In genomic region chr4:176563591-176563990, GRCh38 we compare ENCODE assay signal across 12 cellular contexts.
DNase-seq lines count a peak whose midpoint lies in the region; ATAC-seq, FAIRE-seq and TF ChIP-seq lines count a peak whose summit lies in the region.
"Had no signal": no experiment of that assay in that cellular context is flagged by ENCODE, and none has a peak within 500 bp of the region (broad histone marks: within the 10 kb centered on the region; RNA-seq: fewer than 3 reads in every experiment).

No MANE protein-coding gene starts in this region.

- TF ChIP-seq CTCF in liver (IDR thresholded peaks at IDR 0.05; ENCODE audit: low read depth, low read length, missing input control) (no peak), HepG2 (CRISPR knock-in tag; IDR thresholded peaks at IDR 0.05) (no peak), fibroblast of pulmonary artery (IDR thresholded peaks at IDR 0.05; ENCODE audit: low read length, missing control alignments) (peak; percentile 44)

- no peak for ATAC-seq in HepG2
- ATAC-seq in stimulated activated naive CD8-positive, alpha-beta T cell treated with anti-CD3 and anti-CD28 coated beads, Interleukin-15, Interleukin-2, amounts not matched to agents 100 U/mL and 50 U/mL, for 24 hours = no peak
- ATAC-seq: stimulated activated naive B cell treated with anti-CD40 and anti-IgM and Interleukin-4, amounts not matched to agents 10 μg/mL and 1 μg/mL and 100 μg/mL, for 72 hours; T-cell had no signal

- intact Hi-C loops in HepG2 (cut with micrococcal nuclease; ENCODE audit: unreplicated experiment) = no loop called here

- H3K4me1 ChIP-seq in liver (ENCODE audit: control insufficient read depth in 4 of 4, insufficient read depth in 4 of 4, low read length in 3 of 4) = no peaks in the 10 kb centered on the region
- H3K4me1 ChIP-seq in HepG2 (ENCODE audit: insufficient read depth, low read length) = no peaks in the 10 kb centered on the region

- H3K4me3 ChIP-seq in liver (ENCODE audit: low read depth in 1 of 3, low read length in 3 of 3) = no peak overlapping the region
- H3K4me3 ChIP-seq in HepG2 (replicated peaks in 1 of 3; ENCODE audit: insufficient read depth in 1 of 3, low read depth in 2 of 3, low read length in 3 of 3) = no peak overlapping the region
- no peak overlapping the region for H3K4me3 ChIP-seq in fibroblast of pulmonary artery (replicated peaks; ENCODE audit: low read depth, low read length)

- no peaks in the 10 kb centered on the region for H3K9me3 ChIP-seq in liver (ENCODE audit: control insufficient read depth in 4 of 4, low read length in 3 of 4)
- no peaks in the 10 kb centered on the region for H3K9me3 ChIP-seq in HepG2 (ENCODE audit: low read length)

- H3K4me2 ChIP-seq in HepG2 (ENCODE audit: low read depth, low read length) = no peak overlapping the region

- TF ChIP-seq RAD21 in liver (IDR thresholded peaks at IDR 0.05) (peak; percentile 57 to 60), HepG2 (CRISPR knock-in tag; IDR thresholded peaks at IDR 0.05) (no peak)

- TF ChIP-seq EP300 in HepG2 (IDR thresholded peaks at IDR 0.05; ENCODE audit: low read depth in 2 of 2, low read length in 2 of 2) (no peak), HepG2 (CRISPR knock-in tag; IDR thresholded peaks at IDR 0.05; ENCODE audit: borderline replicate concordance) (no peak)

- H3K9ac ChIP-seq in liver (ENCODE audit: low read depth in 1 of 2, low read length in 2 of 2) (no peak overlapping the region), HepG2 (ENCODE audit: insufficient read depth, low read depth, low read length) (no peak overlapping the region)

- TF ChIP-seq POLR2A in HepG2 (IDR thresholded peaks at IDR 0.05; ENCODE audit: insufficient read depth in 1 of 2, low read depth in 2 of 2, low read length in 2 of 2) = no peak

- CTCF ChIA-PET in HepG2 (lab: Yijun Ruan, JAX; ENCODE audit: low intra/inter-chr PET ratio, low total read pairs) = no interaction called here

- H3K27me3 ChIP-seq in liver (ENCODE audit: control insufficient read depth in 4 of 4, insufficient read depth in 4 of 4, low read length in 3 of 4) (no peaks in the 10 kb centered on the region), HepG2 (ENCODE audit: control insufficient read depth in 1 of 2, insufficient read depth in 2 of 2, low read length in 2 of 2) (no peaks in the 10 kb centered on the region)

- H3K27ac ChIP-seq in liver (ENCODE audit: low read depth in 1 of 2, low read length in 2 of 2) (no peak overlapping the region), HepG2 (ENCODE audit: extremely low read length, insufficient read depth, low read length) (no peak overlapping the region)

- BruUV-seq in HepG2 (replicated peaks; lab: Mats Ljungman, UMichigan) = no TSS peak

- no peaks in the 10 kb centered on the region for H3K79me2 ChIP-seq in HepG2 (ENCODE audit: insufficient read depth, low read length)

- DNase-seq in HepG2 (ENCODE audit: low spot score) (no peak), SK-MEL-5 (ENCODE audit: low read depth, low spot score) (peak; percentile 85), fibroblast of pulmonary artery (ENCODE audit: low read depth) (peak; percentile 81), SHP77 treated with DMSO at 0.1 percent for 48 hours (lab: John Stamatoyannopoulos, UW) (no peak), activated gamma-delta T cell (lab: John Stamatoyannopoulos, UW) (no peak), GM19238 (ENCODE audit: insufficient read length, low spot score) (no peak)
- DNase-seq in stimulated activated naive CD8-positive, alpha-beta T cell treated with anti-CD3 and anti-CD28 coated beads, Interleukin-15, Interleukin-2, amounts not matched to agents 100 U/mL and 50 U/mL, for 24 hours = no peak
- DNase-seq: activated naive CD8-positive, alpha-beta T cell treated with anti-CD3 and anti-CD28 coated beads, Interleukin-2, amount 10 ng/mL, durations not matched to agents 7 days and 5 days; kidney; stimulated activated naive B cell treated with anti-CD40 and anti-IgM and Interleukin-4, amounts not matched to agents 10 μg/mL and 1 μg/mL and 100 μg/mL, for 72 hours; T-cell had no signal

- WGBS in liver = 66% methylated on average over 4 of the region's 4 CpGs
- WGBS in HepG2 (ENCODE audit: low lambda C conversion rate) = 6% methylated on average over 4 of the region's 4 CpGs

- POLR2A ChIA-PET in HepG2 (lab: Yijun Ruan, JAX) = no interaction called here

- H2AFZ ChIP-seq in HepG2 (ENCODE audit: low read length) = no peak overlapping the region

- H4K20me1 ChIP-seq in HepG2 (ENCODE audit: insufficient read depth, low read length) = no peaks in the 10 kb centered on the region

- H3K36me3 ChIP-seq in liver (ENCODE audit: control insufficient read depth in 4 of 4, insufficient read depth in 3 of 4, low read depth in 1 of 4, low read length in 3 of 4) = no peaks in the 10 kb centered on the region
- no peaks in the 10 kb centered on the region for H3K36me3 ChIP-seq in HepG2 (replicated peaks in 1 of 2; ENCODE audit: control insufficient read depth in 1 of 2, insufficient read depth in 2 of 2, low read length in 2 of 2)

- no peak for FAIRE-seq in HepG2 (lab: Jason Lieb, UNC)
- FAIRE-seq: kidney had no signal

- in situ Hi-C loops in HepG2 (cut with HindIII; ENCODE audit: extremely low pct_ligation_motif_present, low pct_unique_long_range_greater_than_20kb) (no loop called here), SK-MEL-5 (cut with HindIII; ENCODE audit: low pct_unique_long_range_greater_than_20kb, low sequenced_read_pairs) (no loop called here)

TF ChIP-seq in liver, 16 proteins besides CTCF, POLR2A, EP300 and RAD21 (continues in another document):
- no peak for TF ChIP-seq SP1 (IDR thresholded peaks at IDR 0.05)
- no peak for TF ChIP-seq REST (IDR thresholded peaks at IDR 0.05)
- TF ChIP-seq NR2F2 (IDR thresholded peaks at IDR 0.05) = no peak
- TF ChIP-seq YY1 (IDR thresholded peaks at IDR 0.05) = no peak
- TF ChIP-seq JUND (IDR thresholded peaks at IDR 0.05) = no peak
- no peak for TF ChIP-seq FOXA2 (IDR thresholded peaks at IDR 0.05)
- TF ChIP-seq ATF3 (IDR thresholded peaks at IDR 0.05) = no peak

TF ChIP-seq in HepG2, 621 proteins besides CTCF, POLR2A, EP300 and RAD21:
- TF ChIP-seq SAFB2 (CRISPR knock-in tag; IDR thresholded peaks at IDR 0.05; ENCODE audit: borderline replicate concordance, low read depth) (no peak), ATF2 (CRISPR knock-in tag; IDR thresholded peaks at IDR 0.05) (no peak), ZFP82 (CRISPR knock-in tag; IDR thresholded peaks at IDR 0.05; ENCODE audit: borderline replicate concordance) (no peak), ZBTB3 (CRISPR knock-in tag; IDR thresholded peaks at IDR 0.05; ENCODE audit: borderline replicate concordance, low read depth) (no peak), PAF1 (CRISPR knock-in tag; IDR thresholded peaks at IDR 0.05) (no peak), ZNF256 (CRISPR knock-in tag; conservative IDR thresholded peaks at IDR 0.05) (no peak), GLMP (CRISPR knock-in tag; IDR thresholded peaks at IDR 0.05; ENCODE audit: borderline replicate concordance) (no peak), MAFK (conservative IDR thresholded peaks at IDR 0.05 in 1 of 2, IDR thresholded peaks at IDR 0.05 in 1 of 2; ENCODE audit: low read length in 2 of 2) (no peak), SP140L (CRISPR knock-in tag; IDR thresholded peaks at IDR 0.05; ENCODE audit: borderline replicate concordance) (no peak), ZNF383 (CRISPR knock-in tag; IDR thresholded peaks at IDR 0.05; ENCODE audit: borderline replicate concordance) (no peak), SATB2 (CRISPR knock-in tag; IDR thresholded peaks at IDR 0.05) (no peak), HOXA3 (CRISPR knock-in tag; IDR thresholded peaks at IDR 0.05) (no peak), FOXO4 (CRISPR knock-in tag; conservative IDR thresholded peaks at IDR 0.05) (no peak), MXD3 (CRISPR knock-in tag; IDR thresholded peaks at IDR 0.05) (no peak)

Comparison
In these comparisons a context has a peak if more than half of its experiments do, and no peak if none do; other contexts are left out.
1. DNase-seq: peak in SK-MEL-5 (single experiment) and fibroblast of pulmonary artery (single experiment); none in HepG2 (single experiment), SHP77 treated with DMSO at 0.1 percent for 48 hours (single experiment), stimulated activated naive CD8-positive, alpha-beta T cell treated with anti-CD3 and anti-CD28 coated beads, Interleukin-15, Interleukin-2, amounts not matched to agents 100 U/mL and 50 U/mL, for 24 hours (single experiment), activated gamma-delta T cell (single experiment) and GM19238 (single experiment).